ENCODE assay signal across 32 cellular contexts in genomic region chr6:135815216-135815615, GRCh38. TPM values are rescaled to one million over a fixed set of nuclear protein-coding genes. Genes with fewer than 3 reads are reported as not detected.
"Had no signal": no experiment of that assay in that cellular context is flagged by ENCODE, and none has a peak within 500 bp of the region (broad histone marks: within the 10 kb centered on the region; RNA-seq: fewer than 3 reads in every experiment).

No MANE protein-coding gene starts in this region.

- H3K27ac ChIP-seq: esophagus muscularis mucosa, foreskin keratinocyte, gastrocnemius medialis had no signal

- ATAC-seq: activated T-cell treated with anti-CD3 and anti-CD28 coated beads, Interleukin-2, amount 50 U/mL, for 4 hours; activated T-helper 17 cell treated with anti-CD3 and anti-CD28 coated beads, Interleukin-2, amount 50 U/mL, for 72 hours; body of pancreas; effector memory CD8-positive, alpha-beta T cell; foreskin keratinocyte; gastrocnemius medialis; T-helper 17 cell had no signal

- H3K9me3 ChIP-seq: body of pancreas, esophagus muscularis mucosa, gastrocnemius medialis had no signal

- FAIRE-seq: colon had no signal

- H3K27me3 ChIP-seq: body of pancreas, esophagus muscularis mucosa, foreskin keratinocyte, gastrocnemius medialis had no signal

- H3K4me3 ChIP-seq: body of pancreas, esophagus muscularis mucosa, gastrocnemius medialis had no signal

- H3K36me3 Mint-ChIP-seq: activated naive CD8-positive, alpha-beta T cell had no signal

- H3K4me3 Mint-ChIP-seq: activated CD4-positive, alpha-beta memory T cell treated with anti-CD3 and anti-CD28 coated beads, Interleukin-2, amount 10 ng/mL, durations not matched to agents 7 days and 5 days; activated CD4-positive, alpha-beta T cell treated with anti-CD3 and anti-CD28 coated beads, Interleukin-2, amount 10 ng/mL, durations not matched to agents 7 days and 5 days; activated naive CD8-positive, alpha-beta T cell; activated T-cell treated with anti-CD3 and anti-CD28 coated beads, Interleukin-2, amount 50 U/mL, for 4 hours; activated T-helper 17 cell treated with anti-CD3 and anti-CD28 coated beads, Interleukin-2, amount 50 U/mL, for 72 hours; effector memory CD8-positive, alpha-beta T cell; T-helper 17 cell; T-helper 2 cell treated with Interferon-gamma antibody and Interleukin-4, amounts not matched to agents 5 μg/mL and 100 μg/mL, for 36 hours had no signal

- H3K4me1 Mint-ChIP-seq: activated CD4-positive, alpha-beta memory T cell treated with anti-CD3 and anti-CD28 coated beads, Interleukin-2, amount 10 ng/mL, durations not matched to agents 7 days and 5 days; activated CD4-positive, alpha-beta T cell treated with anti-CD3 and anti-CD28 coated beads, Interleukin-2, amount 10 ng/mL, durations not matched to agents 7 days and 5 days; activated T-helper 17 cell treated with anti-CD3 and anti-CD28 coated beads, Interleukin-2, amount 50 U/mL, for 72 hours; T-helper 17 cell had no signal

- H3K9me3 Mint-ChIP-seq: activated CD4-positive, alpha-beta memory T cell treated with anti-CD3 and anti-CD28 coated beads, Interleukin-2, amount 10 ng/mL, durations not matched to agents 7 days and 5 days; activated CD4-positive, alpha-beta T cell treated with anti-CD3 and anti-CD28 coated beads, Interleukin-2, amount 10 ng/mL, durations not matched to agents 7 days and 5 days; activated T-cell treated with anti-CD3 and anti-CD28 coated beads, Interleukin-2, amount 50 U/mL, for 4 hours; activated T-helper 17 cell treated with anti-CD3 and anti-CD28 coated beads, Interleukin-2, amount 50 U/mL, for 72 hours; effector memory CD8-positive, alpha-beta T cell; T-helper 2 cell treated with Interferon-gamma antibody and Interleukin-4, amounts not matched to agents 5 μg/mL and 100 μg/mL, for 36 hours had no signal

- DNase-seq: activated CD4-positive, alpha-beta memory T cell treated with anti-CD3 and anti-CD28 coated beads, Interleukin-2, amount 10 ng/mL, durations not matched to agents 7 days and 5 days; activated CD4-positive, alpha-beta T cell treated with anti-CD3 and anti-CD28 coated beads for 1 hour; activated CD4-positive, alpha-beta T cell treated with anti-CD3 and anti-CD28 coated beads for 4 hours; activated CD4-positive, alpha-beta T cell treated with anti-CD3 and anti-CD28 coated beads, Interleukin-2, amount 10 ng/mL, durations not matched to agents 7 days and 5 days; activated CD4-positive, alpha-beta T cell treated with anti-CD3 and anti-CD28 coated beads, Interleukin-2, amount 50 U/mL, for 4 hours; activated CD8-positive, alpha-beta memory T cell treated with anti-CD3 and anti-CD28 coated beads, Interleukin-2, amount 50 U/mL, for 48 hours; activated effector memory CD4-positive, alpha-beta T cell treated with Interleukin-2 at 50 U/mL for 16 hours; activated gamma-delta T cell treated with Interleukin-2 at 50 U/mL for 16 hours; activated naive CD4-positive, alpha-beta T cell treated with anti-CD3 and anti-CD28 coated beads, Interleukin-2, amount 50 U/mL, for 16 hours; activated naive CD4-positive, alpha-beta T cell treated with Interleukin-2 at 50 U/mL for 16 hours; activated T-cell treated with anti-CD3 and anti-CD28 coated beads for 4 hours; activated T-cell treated with anti-CD3 and anti-CD28 coated beads, Interleukin-2, amount 50 U/mL, for 4 hours; amniotic stem cell; anterior cingulate cortex; body of pancreas; caudate nucleus; cortex of kidney; dermis blood vessel endothelial cell; effector CD4-positive, alpha-beta T cell; effector memory CD8-positive, alpha-beta T cell; erythroblast; foreskin keratinocyte; gastrocnemius medialis; glutamatergic neuron; T-helper 1 cell; T-helper 17 cell; T1000 had no signal

- H3K27ac Mint-ChIP-seq: activated CD4-positive, alpha-beta memory T cell treated with anti-CD3 and anti-CD28 coated beads, Interleukin-2, amount 10 ng/mL, durations not matched to agents 7 days and 5 days; activated CD4-positive, alpha-beta T cell treated with anti-CD3 and anti-CD28 coated beads, Interleukin-2, amount 10 ng/mL, durations not matched to agents 7 days and 5 days; activated naive CD8-positive, alpha-beta T cell; activated T-helper 17 cell treated with anti-CD3 and anti-CD28 coated beads, Interleukin-2, amount 50 U/mL, for 72 hours; effector memory CD8-positive, alpha-beta T cell; T-helper 17 cell; T-helper 2 cell treated with Interferon-gamma antibody and Interleukin-4, amounts not matched to agents 5 μg/mL and 100 μg/mL, for 36 hours had no signal

- H3K4me1 ChIP-seq: foreskin keratinocyte had no signal

- H3K27me3 Mint-ChIP-seq: activated CD4-positive, alpha-beta T cell treated with anti-CD3 and anti-CD28 coated beads, Interleukin-2, amount 10 ng/mL, durations not matched to agents 7 days and 5 days; activated naive CD8-positive, alpha-beta T cell; activated T-helper 17 cell treated with anti-CD3 and anti-CD28 coated beads, Interleukin-2, amount 50 U/mL, for 72 hours; T-helper 17 cell had no signal

- H3K36me3 ChIP-seq: esophagus muscularis mucosa, gastrocnemius medialis had no signal

RNA-seq across cellular contexts. Expression of gene PDE7B, which starts 36.3 kb away (rescaled TPM):
- total RNA-seq: foreskin keratinocyte had no signal
- polyA plus RNA-seq: foreskin keratinocyte had no signal
